In the genomic region with DNA sequence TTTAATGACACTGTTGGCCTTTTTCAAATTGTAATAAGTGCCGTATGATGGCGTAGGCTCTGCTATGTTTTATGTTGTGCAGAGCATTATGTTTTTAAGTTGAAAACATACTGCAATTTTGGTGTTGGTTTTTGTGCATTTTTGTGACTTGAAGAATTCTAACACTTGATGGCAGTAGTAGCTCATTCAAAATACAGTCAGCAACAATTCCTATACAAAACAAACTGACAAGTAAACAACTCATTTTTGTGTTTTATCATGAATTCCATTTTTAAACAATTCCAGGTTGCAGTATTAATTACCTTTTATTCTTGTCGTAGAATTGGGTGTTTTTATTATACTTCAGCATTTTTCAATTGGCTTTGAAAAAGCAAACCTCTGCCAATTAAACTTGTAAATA, we compare ENCODE assay signal across 1 cellular context.
TF ChIP-seq lines count a peak whose summit lies in the region.

No MANE protein-coding gene starts in this region.

TF ChIP-seq in H1, 55 proteins besides CTCF, POLR2A, EP300 and RAD21:
- TF ChIP-seq RBBP5 (IDR thresholded peaks at IDR 0.05; ENCODE audit: borderline replicate concordance, low read depth, low read length) (no peak), BRCA1 (IDR thresholded peaks at IDR 0.05; ENCODE audit: low read depth, low read length) (no peak), CEBPB (IDR thresholded peaks at IDR 0.05; ENCODE audit: low read depth, low read length) (no peak), SIX5 (IDR thresholded peaks at IDR 0.05; ENCODE audit: low read depth, low read length) (no peak), CHD2 (IDR thresholded peaks at IDR 0.05; ENCODE audit: low read length) (no peak), SAP30 (IDR thresholded peaks at IDR 0.05; ENCODE audit: insufficient read depth, insufficient replicate concordance, low read length) (no peak), GABPA (IDR thresholded peaks at IDR 0.05; ENCODE audit: borderline replicate concordance, insufficient read depth, low read length) (no peak), TAF1 (IDR thresholded peaks at IDR 0.05; ENCODE audit: low read depth, low read length) (no peak), EZH2 (IDR thresholded peaks at IDR 0.05; ENCODE audit: low read depth, low read length, severe bottlenecking) (no peak), SP4 (IDR thresholded peaks at IDR 0.05; ENCODE audit: low read length) (no peak), POU5F1 (IDR thresholded peaks at IDR 0.05; ENCODE audit: low read depth, low read length) (no peak), SP1 (IDR thresholded peaks at IDR 0.05; ENCODE audit: low read depth, low read length) (no peak), POLR2AphosphoS5 (IDR thresholded peaks at IDR 0.05; ENCODE audit: low read depth, low read length) (no peak)
- TF ChIP-seq, protein P1, sequence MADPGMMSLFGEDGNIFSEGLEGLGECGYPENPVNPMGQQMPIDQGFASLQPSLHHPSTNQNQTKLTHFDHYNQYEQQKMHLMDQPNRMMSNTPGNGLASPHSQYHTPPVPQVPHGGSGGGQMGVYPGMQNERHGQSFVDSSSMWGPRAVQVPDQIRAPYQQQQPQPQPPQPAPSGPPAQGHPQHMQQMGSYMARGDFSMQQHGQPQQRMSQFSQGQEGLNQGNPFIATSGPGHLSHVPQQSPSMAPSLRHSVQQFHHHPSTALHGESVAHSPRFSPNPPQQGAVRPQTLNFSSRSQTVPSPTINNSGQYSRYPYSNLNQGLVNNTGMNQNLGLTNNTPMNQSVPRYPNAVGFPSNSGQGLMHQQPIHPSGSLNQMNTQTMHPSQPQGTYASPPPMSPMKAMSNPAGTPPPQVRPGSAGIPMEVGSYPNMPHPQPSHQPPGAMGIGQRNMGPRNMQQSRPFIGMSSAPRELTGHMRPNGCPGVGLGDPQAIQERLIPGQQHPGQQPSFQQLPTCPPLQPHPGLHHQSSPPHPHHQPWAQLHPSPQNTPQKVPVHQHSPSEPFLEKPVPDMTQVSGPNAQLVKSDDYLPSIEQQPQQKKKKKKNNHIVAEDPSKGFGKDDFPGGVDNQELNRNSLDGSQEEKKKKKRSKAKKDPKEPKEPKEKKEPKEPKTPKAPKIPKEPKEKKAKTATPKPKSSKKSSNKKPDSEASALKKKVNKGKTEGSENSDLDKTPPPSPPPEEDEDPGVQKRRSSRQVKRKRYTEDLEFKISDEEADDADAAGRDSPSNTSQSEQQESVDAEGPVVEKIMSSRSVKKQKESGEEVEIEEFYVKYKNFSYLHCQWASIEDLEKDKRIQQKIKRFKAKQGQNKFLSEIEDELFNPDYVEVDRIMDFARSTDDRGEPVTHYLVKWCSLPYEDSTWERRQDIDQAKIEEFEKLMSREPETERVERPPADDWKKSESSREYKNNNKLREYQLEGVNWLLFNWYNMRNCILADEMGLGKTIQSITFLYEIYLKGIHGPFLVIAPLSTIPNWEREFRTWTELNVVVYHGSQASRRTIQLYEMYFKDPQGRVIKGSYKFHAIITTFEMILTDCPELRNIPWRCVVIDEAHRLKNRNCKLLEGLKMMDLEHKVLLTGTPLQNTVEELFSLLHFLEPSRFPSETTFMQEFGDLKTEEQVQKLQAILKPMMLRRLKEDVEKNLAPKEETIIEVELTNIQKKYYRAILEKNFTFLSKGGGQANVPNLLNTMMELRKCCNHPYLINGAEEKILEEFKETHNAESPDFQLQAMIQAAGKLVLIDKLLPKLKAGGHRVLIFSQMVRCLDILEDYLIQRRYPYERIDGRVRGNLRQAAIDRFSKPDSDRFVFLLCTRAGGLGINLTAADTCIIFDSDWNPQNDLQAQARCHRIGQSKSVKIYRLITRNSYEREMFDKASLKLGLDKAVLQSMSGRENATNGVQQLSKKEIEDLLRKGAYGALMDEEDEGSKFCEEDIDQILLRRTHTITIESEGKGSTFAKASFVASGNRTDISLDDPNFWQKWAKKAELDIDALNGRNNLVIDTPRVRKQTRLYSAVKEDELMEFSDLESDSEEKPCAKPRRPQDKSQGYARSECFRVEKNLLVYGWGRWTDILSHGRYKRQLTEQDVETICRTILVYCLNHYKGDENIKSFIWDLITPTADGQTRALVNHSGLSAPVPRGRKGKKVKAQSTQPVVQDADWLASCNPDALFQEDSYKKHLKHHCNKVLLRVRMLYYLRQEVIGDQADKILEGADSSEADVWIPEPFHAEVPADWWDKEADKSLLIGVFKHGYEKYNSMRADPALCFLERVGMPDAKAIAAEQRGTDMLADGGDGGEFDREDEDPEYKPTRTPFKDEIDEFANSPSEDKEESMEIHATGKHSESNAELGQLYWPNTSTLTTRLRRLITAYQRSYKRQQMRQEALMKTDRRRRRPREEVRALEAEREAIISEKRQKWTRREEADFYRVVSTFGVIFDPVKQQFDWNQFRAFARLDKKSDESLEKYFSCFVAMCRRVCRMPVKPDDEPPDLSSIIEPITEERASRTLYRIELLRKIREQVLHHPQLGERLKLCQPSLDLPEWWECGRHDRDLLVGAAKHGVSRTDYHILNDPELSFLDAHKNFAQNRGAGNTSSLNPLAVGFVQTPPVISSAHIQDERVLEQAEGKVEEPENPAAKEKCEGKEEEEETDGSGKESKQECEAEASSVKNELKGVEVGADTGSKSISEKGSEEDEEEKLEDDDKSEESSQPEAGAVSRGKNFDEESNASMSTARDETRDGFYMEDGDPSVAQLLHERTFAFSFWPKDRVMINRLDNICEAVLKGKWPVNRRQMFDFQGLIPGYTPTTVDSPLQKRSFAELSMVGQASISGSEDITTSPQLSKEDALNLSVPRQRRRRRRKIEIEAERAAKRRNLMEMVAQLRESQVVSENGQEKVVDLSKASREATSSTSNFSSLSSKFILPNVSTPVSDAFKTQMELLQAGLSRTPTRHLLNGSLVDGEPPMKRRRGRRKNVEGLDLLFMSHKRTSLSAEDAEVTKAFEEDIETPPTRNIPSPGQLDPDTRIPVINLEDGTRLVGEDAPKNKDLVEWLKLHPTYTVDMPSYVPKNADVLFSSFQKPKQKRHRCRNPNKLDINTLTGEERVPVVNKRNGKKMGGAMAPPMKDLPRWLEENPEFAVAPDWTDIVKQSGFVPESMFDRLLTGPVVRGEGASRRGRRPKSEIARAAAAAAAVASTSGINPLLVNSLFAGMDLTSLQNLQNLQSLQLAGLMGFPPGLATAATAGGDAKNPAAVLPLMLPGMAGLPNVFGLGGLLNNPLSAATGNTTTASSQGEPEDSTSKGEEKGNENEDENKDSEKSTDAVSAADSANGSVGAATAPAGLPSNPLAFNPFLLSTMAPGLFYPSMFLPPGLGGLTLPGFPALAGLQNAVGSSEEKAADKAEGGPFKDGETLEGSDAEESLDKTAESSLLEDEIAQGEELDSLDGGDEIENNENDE (IDR thresholded peaks at IDR 0.05; ENCODE audit: insufficient replicate concordance, low read length) = no peak
- TF ChIP-seq, protein P2, sequence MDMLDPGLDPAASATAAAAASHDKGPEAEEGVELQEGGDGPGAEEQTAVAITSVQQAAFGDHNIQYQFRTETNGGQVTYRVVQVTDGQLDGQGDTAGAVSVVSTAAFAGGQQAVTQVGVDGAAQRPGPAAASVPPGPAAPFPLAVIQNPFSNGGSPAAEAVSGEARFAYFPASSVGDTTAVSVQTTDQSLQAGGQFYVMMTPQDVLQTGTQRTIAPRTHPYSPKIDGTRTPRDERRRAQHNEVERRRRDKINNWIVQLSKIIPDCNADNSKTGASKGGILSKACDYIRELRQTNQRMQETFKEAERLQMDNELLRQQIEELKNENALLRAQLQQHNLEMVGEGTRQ (IDR thresholded peaks at IDR 0.05; ENCODE audit: low read length) = no peak
